Comparison of ENCODE assay signal across 18 cellular contexts in the genomic region with DNA sequence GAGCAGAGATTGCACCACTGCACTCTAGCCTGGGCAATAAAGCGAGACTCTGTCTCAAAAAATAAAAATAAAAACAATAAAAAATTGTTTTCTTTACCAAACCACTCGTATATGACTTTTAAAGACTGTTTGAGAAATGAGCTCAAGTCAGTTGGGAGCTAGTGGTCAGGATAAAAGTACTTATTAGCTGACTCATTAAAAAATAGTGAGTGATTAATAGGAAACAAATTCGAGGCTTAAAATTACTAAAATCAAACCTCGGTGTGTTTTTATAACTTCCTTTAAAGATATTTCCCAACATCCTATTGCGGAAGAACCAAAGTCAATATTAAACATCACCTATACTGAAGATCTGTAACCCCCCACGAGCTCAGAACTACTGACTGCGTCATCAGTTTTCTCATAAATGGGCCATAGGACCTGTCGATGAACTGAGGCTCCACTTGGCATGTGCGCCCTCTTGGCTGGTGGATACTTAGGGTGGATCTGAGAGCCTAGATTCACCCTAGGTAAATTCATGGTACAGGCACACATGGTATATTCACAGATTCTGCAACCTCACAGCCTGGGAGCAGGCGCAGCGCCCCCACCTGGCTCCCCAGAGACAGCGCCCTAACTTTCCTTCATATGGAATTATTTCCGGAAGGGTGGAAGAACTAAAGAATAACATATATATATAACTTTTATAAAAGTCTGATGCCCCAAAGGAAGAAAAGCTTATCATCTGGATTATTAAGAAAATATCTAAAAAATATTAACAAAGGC. TPM values are rescaled to one million over a fixed set of nuclear protein-coding genes. Genes with fewer than 3 reads are reported as not detected.
A peak's percentile ranks its signal among the peaks of the same experiment; 100 is the strongest.
DNase-seq lines count a peak whose midpoint lies in the region; ATAC-seq and TF ChIP-seq lines count a peak whose summit lies in the region.
"Had no signal": no experiment of that assay in that cellular context is flagged by ENCODE, and none has a peak within 500 bp of the region (broad histone marks: within the 10 kb centered on the region; RNA-seq: fewer than 3 reads in every experiment).

No MANE protein-coding gene starts in this region.

- no peaks in the 10 kb centered on the region for H3K9me3 ChIP-seq in BE2C
- H3K9me3 ChIP-seq: gastrocnemius medialis, MG63, pancreas had no signal

- in situ Hi-C loops in SK-MEL-5 (cut with HindIII; ENCODE audit: low pct_unique_long_range_greater_than_20kb, low sequenced_read_pairs) = no loop called here

- H3K27me3 ChIP-seq in BE2C (no peaks in the 10 kb centered on the region), foreskin keratinocyte (no peaks in the 10 kb centered on the region)
- H3K27me3 ChIP-seq: MG63 had no signal

- DNase-seq in BE2C = no peak
- peak; percentile 10 for DNase-seq in SK-MEL-5 (ENCODE audit: low read depth, low spot score)
- no peak for DNase-seq in foreskin keratinocyte
- no peak for DNase-seq in germinal center (ENCODE audit: low spot score)
- DNase-seq in amygdala (lab: John Stamatoyannopoulos, UW) = no peak
- DNase-seq: activated CD4-positive, alpha-beta T cell treated with anti-CD3 and anti-CD28 coated beads for 48 hours; activated T-cell treated with anti-CD3 and anti-CD28 coated beads, Interleukin-2, amount 50 U/mL, for 48 hours; amniotic stem cell; DMS153; gastrocnemius medialis; islet precursor cell; MG63; NCI-H2081 treated with DMSO at 0.1 percent for 48 hours; NCI-H748 treated with DMSO at 0.1 percent for 48 hours; pancreas had no signal

- peak; percentile 35 for TF ChIP-seq CTCF in BE2C (IDR thresholded peaks at IDR 0.05; ENCODE audit: low read depth, low read length)
- TF ChIP-seq CTCF in GM12875 (IDR thresholded peaks at IDR 0.05; ENCODE audit: borderline replicate concordance, insufficient read depth, low read depth, low read length) = peak; percentile 13; the same call in 1 of the 2 replicates
- peak; percentile 46 for TF ChIP-seq CTCF in foreskin keratinocyte (conservative IDR thresholded peaks at IDR 0.05)

- H3K4me1 ChIP-seq in BE2C (no peaks in the 10 kb centered on the region), foreskin keratinocyte (no peaks in the 10 kb centered on the region)
- H3K4me1 ChIP-seq: gastrocnemius medialis, pancreas had no signal

- H3K4me3 ChIP-seq in BE2C (ENCODE audit: low read depth, low read length) (no peak overlapping the region), GM12875 (ENCODE audit: low read depth, low read length) (no peak overlapping the region)
- H3K4me3 ChIP-seq: gastrocnemius medialis, MG63, pancreas had no signal

- peaks cover 88% of the 10 kb centered on the region for H3K36me3 ChIP-seq in BE2C
- H3K36me3 ChIP-seq: gastrocnemius medialis, pancreas had no signal

- ATAC-seq in foreskin keratinocyte (no peak), HG03175 (IDR thresholded peaks at IDR 0.05; ENCODE audit: unreplicated experiment) (no peak), GM21619 (IDR thresholded peaks at IDR 0.05; ENCODE audit: unreplicated experiment) (no peak)
- ATAC-seq: gastrocnemius medialis, pancreas had no signal

- H3K27ac ChIP-seq in foreskin keratinocyte = no peak overlapping the region
- H3K27ac ChIP-seq: gastrocnemius medialis, pancreas had no signal

RNA-seq across cellular contexts. Expression of gene MKI67, which starts 9.2 kb away (rescaled TPM):
- polyA plus RNA-seq in BE2C (2012; ENCODE audit: insufficient read depth, insufficient read length, low read depth) = 16.7 TPM
- 11.7 and 21.6 TPM in 2 replicates for total RNA-seq in SK-MEL-5 (2014; rRNA removed; shearing (Covaris generic))
- polyA plus RNA-seq in SK-MEL-5 (2015; cell fraction: cytosol; rRNA removed) = 20.2 and 31.1 TPM in 2 replicates
- 16.4 and 31.8 TPM in 2 replicates for polyA plus RNA-seq in SK-MEL-5 (2015; cell fraction: nucleus; rRNA removed)
- total RNA-seq in foreskin keratinocyte = 72.8 and 102 TPM in 2 replicates
- 11.9 and 17.4 TPM in 2 replicates for polyA plus RNA-seq in foreskin keratinocyte
